ENCODE assay signal across 18 cellular contexts in the genomic region with DNA sequence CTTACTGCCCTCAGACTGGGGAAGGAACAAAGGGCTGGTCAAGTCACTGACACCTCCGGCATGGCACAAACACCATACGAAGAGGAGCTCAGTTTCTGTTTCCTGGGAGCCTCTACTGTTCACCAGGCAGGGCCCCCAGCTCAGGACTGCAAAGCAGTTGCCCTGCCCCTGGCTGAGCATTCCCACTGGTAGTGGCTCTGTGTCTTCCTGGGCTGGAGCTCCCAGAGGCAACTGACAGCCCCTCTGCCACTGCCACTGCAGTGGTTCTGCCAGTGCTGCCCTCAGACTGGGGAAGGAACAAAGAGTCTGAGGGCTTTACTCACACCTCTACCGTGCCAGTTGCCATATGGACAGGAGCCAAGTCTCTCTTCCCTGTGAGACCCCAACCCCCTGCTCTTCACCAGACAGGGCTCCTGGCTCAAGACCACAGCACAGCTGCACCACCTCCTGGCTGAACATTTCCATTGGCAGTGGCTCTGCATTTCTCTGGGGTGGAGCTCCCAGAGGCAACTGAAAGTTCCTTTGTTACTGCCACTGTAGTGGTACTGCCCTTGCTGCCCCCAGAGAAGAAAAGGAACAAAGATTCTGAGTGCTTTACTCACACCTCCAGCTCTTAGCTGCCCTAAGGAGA.
A peak's percentile ranks its signal among the peaks of the same experiment; 100 is the strongest.
DNase-seq lines count a peak whose midpoint lies in the region; ATAC-seq and TF ChIP-seq lines count a peak whose summit lies in the region.
"Had no signal": no experiment of that assay in that cellular context is flagged by ENCODE, and none has a peak within 500 bp of the region (broad histone marks: within the 10 kb centered on the region; RNA-seq: fewer than 3 reads in every experiment).

No MANE protein-coding gene starts in this region.

- H3K9me3 ChIP-seq in BE2C, result no peaks in the 10 kb centered on the region
- H3K9me3 ChIP-seq in OCI-LY3 (ENCODE audit: insufficient read depth, low read length), result 0 out of 2 replicates have a peak, but pooled peaks cover 5% of the 10 kb centered on the region

- ATAC-seq in GM23338 (peak; percentile 96), HG02884 (IDR thresholded peaks at IDR 0.05; ENCODE audit: unreplicated experiment) (no peak)
- ATAC-seq: activated naive CD4-positive, alpha-beta T cell treated with anti-CD3 and anti-CD28 coated beads, Interleukin-2, amount 50 U/mL, for 72 hours; effector memory CD8-positive, alpha-beta T cell; stimulated activated memory B cell treated with anti-CD40 and anti-IgM and Interleukin-4, amounts not matched to agents 10 μg/mL and 1 μg/mL and 100 μg/mL, for 72 hours had no signal

- intact Hi-C loops in posterior vena cava (cut with DNase I), result no loop called here

- no peaks in the 10 kb centered on the region for H3K9me2 ChIP-seq in GM23338 (ENCODE audit: insufficient read depth)

- H3K36me3 Mint-ChIP-seq in GM23338 (ENCODE audit: low read depth), result no peaks in the 10 kb centered on the region

- H3K9ac ChIP-seq in OCI-LY3 (ENCODE audit: low read length), result no peak overlapping the region

- no peaks in the 10 kb centered on the region for H3K36me3 ChIP-seq in BE2C
- H3K36me3 ChIP-seq in GM23338 (ENCODE audit: insufficient read depth), result no peaks in the 10 kb centered on the region
- no peaks in the 10 kb centered on the region for H3K36me3 ChIP-seq in OCI-LY3 (replicated peaks; ENCODE audit: low read depth, low read length)
- H3K36me3 ChIP-seq: thoracic aorta had no signal

- no peaks in the 10 kb centered on the region for H3K27me3 Mint-ChIP-seq in GM23338 (ENCODE audit: insufficient read depth, low read depth, poor library complexity)
- H3K27me3 Mint-ChIP-seq: CD4-positive, CD25-positive, alpha-beta regulatory T cell; effector memory CD8-positive, alpha-beta T cell; stimulated activated memory B cell treated with anti-CD40 and anti-IgM and Interleukin-4, amounts not matched to agents 10 μg/mL and 1 μg/mL and 100 μg/mL, for 72 hours had no signal

- TF ChIP-seq CTCF in BE2C (IDR thresholded peaks at IDR 0.05; ENCODE audit: low read depth, low read length), result peak; percentile 12
- peak; percentile 34 to 68 for TF ChIP-seq CTCF in GM23338 (conservative IDR thresholded peaks at IDR 0.05; ENCODE audit: low read depth in 2 of 2)
- peak; percentile 51 for TF ChIP-seq CTCF in OCI-LY3 (IDR thresholded peaks at IDR 0.05; ENCODE audit: low read depth, low read length)
- TF ChIP-seq CTCF in fibroblast of pulmonary artery (IDR thresholded peaks at IDR 0.05; ENCODE audit: low read length, missing control alignments), result peak; percentile 0

- no peaks in the 10 kb centered on the region for H3K4me1 ChIP-seq in BE2C
- no peaks in the 10 kb centered on the region for H3K4me1 ChIP-seq in GM23338 (ENCODE audit: insufficient read depth)
- no peaks in the 10 kb centered on the region for H3K4me1 ChIP-seq in OCI-LY3 (ENCODE audit: low read length)

- no peak overlapping the region for H3K4me2 ChIP-seq in GM23338
- H3K4me2 ChIP-seq in OCI-LY3 (ENCODE audit: low read length), result no peak overlapping the region

- no peaks in the 10 kb centered on the region for H3K27me3 ChIP-seq in BE2C
- H3K27me3 ChIP-seq in GM23338 (ENCODE audit: insufficient read depth), result no peaks in the 10 kb centered on the region
- H3K27me3 ChIP-seq in OCI-LY3 (ENCODE audit: low read depth, low read length), result peaks cover 17% of the 10 kb centered on the region; the same call in 1 of the 2 replicates

- H4K20me1 ChIP-seq in GM23338 (replicated peaks; ENCODE audit: insufficient read depth), result no peaks in the 10 kb centered on the region
- H4K20me1 ChIP-seq in OCI-LY3 (ENCODE audit: insufficient read depth, low read length), result no peaks in the 10 kb centered on the region

- no peaks in the 10 kb centered on the region for H3K79me2 ChIP-seq in GM23338 (replicated peaks; ENCODE audit: insufficient read depth)
- H3K79me2 ChIP-seq in OCI-LY3 (ENCODE audit: low read length), result no peaks in the 10 kb centered on the region

- no peak overlapping the region for H3K27ac Mint-ChIP-seq in GM23338
- H3K27ac Mint-ChIP-seq: activated naive CD4-positive, alpha-beta T cell treated with anti-CD3 and anti-CD28 coated beads, Interleukin-2, amount 50 U/mL, for 72 hours; CD4-positive, CD25-positive, alpha-beta regulatory T cell; effector memory CD8-positive, alpha-beta T cell; nephron; stimulated activated memory B cell treated with anti-CD40 and anti-IgM and Interleukin-4, amounts not matched to agents 10 μg/mL and 1 μg/mL and 100 μg/mL, for 72 hours had no signal

- peak overlapping the region; percentile 52; the same call in 1 of the 2 replicates for H2AFZ ChIP-seq in GM23338
- H2AFZ ChIP-seq in OCI-LY3 (ENCODE audit: low read depth, low read length), result no peak overlapping the region

- no peak overlapping the region for H3K27ac ChIP-seq in GM23338 (ENCODE audit: low read depth)
- H3K27ac ChIP-seq in OCI-LY3 (ENCODE audit: low read length), result no peak overlapping the region
- H3K27ac ChIP-seq: thoracic aorta had no signal

- H3K4me3 ChIP-seq in BE2C (ENCODE audit: low read depth, low read length) (no peak overlapping the region), GM23338 (no peak overlapping the region), OCI-LY3 (ENCODE audit: low read length) (no peak overlapping the region), fibroblast of pulmonary artery (replicated peaks; ENCODE audit: low read depth, low read length) (no peak overlapping the region)
- H3K4me3 ChIP-seq: thoracic aorta had no signal

- H3K4me1 Mint-ChIP-seq in GM23338, result no peaks in the 10 kb centered on the region; the same call in none of the 3 replicates
- H3K4me1 Mint-ChIP-seq: nephron; stimulated activated memory B cell treated with anti-CD40 and anti-IgM and Interleukin-4, amounts not matched to agents 10 μg/mL and 1 μg/mL and 100 μg/mL, for 72 hours had no signal

- DNase-seq in BE2C, result peak; percentile 19
- peak; percentile 35 for DNase-seq in GM23338 (ENCODE audit: low spot score)
- DNase-seq in fibroblast of pulmonary artery (ENCODE audit: low read depth), result no peak
- DNase-seq in posterior vena cava (ENCODE audit: low spot score), result no peak
- DNase-seq in DMS53 treated with DMSO at 0.1 percent for 48 hours (lab: John Stamatoyannopoulos, UW; ENCODE audit: unreplicated experiment), result no peak
- no peak for DNase-seq in NCI-H526 treated with DMSO at 0.1 percent for 48 hours (lab: John Stamatoyannopoulos, UW)
- DNase-seq: CD4-positive, CD25-positive, alpha-beta regulatory T cell; DMS79 treated with DMSO at 0.1 percent for 48 hours; effector memory CD8-positive, alpha-beta T cell; NCI-H1417 treated with DMSO at 0.1 percent for 48 hours; NCI-H345; SW 1271 had no signal

- H3F3A ChIP-seq in GM23338 (replicated peaks; ENCODE audit: low read depth), result no peaks in the 10 kb centered on the region

- no peak overlapping the region for H3K4me3 Mint-ChIP-seq in GM23338
- H3K4me3 Mint-ChIP-seq: CD4-positive, CD25-positive, alpha-beta regulatory T cell; effector memory CD8-positive, alpha-beta T cell; nephron; stimulated activated memory B cell treated with anti-CD40 and anti-IgM and Interleukin-4, amounts not matched to agents 10 μg/mL and 1 μg/mL and 100 μg/mL, for 72 hours had no signal

- H3K9me3 Mint-ChIP-seq in GM23338, result peaks cover 5% of the 10 kb centered on the region; the same call in 1 of the 3 replicates
- H3K9me3 Mint-ChIP-seq: effector memory CD8-positive, alpha-beta T cell had no signal

TF ChIP-seq in GM23338, 12 proteins besides CTCF, POLR2A, EP300 and RAD21:
- TF ChIP-seq ZNF331 (CRISPR knock-in tag; IDR thresholded peaks at IDR 0.05; ENCODE audit: low read depth), result no peak
- TF ChIP-seq ZNF114 (CRISPR knock-in tag; IDR thresholded peaks at IDR 0.05), result no peak
- no peak for TF ChIP-seq EZH2phosphoT487 (IDR thresholded peaks at IDR 0.05; ENCODE audit: unreplicated experiment)
- no peak for TF ChIP-seq CREB1 (CRISPR knock-in tag; IDR thresholded peaks at IDR 0.05; ENCODE audit: low read depth)
- TF ChIP-seq, protein P1, sequence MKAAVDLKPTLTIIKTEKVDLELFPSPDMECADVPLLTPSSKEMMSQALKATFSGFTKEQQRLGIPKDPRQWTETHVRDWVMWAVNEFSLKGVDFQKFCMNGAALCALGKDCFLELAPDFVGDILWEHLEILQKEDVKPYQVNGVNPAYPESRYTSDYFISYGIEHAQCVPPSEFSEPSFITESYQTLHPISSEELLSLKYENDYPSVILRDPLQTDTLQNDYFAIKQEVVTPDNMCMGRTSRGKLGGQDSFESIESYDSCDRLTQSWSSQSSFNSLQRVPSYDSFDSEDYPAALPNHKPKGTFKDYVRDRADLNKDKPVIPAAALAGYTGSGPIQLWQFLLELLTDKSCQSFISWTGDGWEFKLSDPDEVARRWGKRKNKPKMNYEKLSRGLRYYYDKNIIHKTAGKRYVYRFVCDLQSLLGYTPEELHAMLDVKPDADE (IDR thresholded peaks at IDR 0.05), result no peak
- TF ChIP-seq EZH2 (IDR thresholded peaks at IDR 0.05; ENCODE audit: low read depth, unreplicated experiment), result no peak

Comparison
In these comparisons a context has a peak if more than half of its experiments do, and no peak if none do; other contexts are left out.
1. DNase-seq: peak in BE2C (single experiment) and GM23338 (single experiment); none in fibroblast of pulmonary artery (single experiment), posterior vena cava (single experiment), DMS53 treated with DMSO at 0.1 percent for 48 hours (single experiment) and NCI-H526 treated with DMSO at 0.1 percent for 48 hours (single experiment).
2. CTCF ChIP-seq: peak in every context shown above with its lines; median percentile 51 in GM23338; 51 in OCI-LY3; 12 in BE2C; 0 in fibroblast of pulmonary artery.